Comparison of ENCODE assay signal across 9 cellular contexts in the genomic region with DNA sequence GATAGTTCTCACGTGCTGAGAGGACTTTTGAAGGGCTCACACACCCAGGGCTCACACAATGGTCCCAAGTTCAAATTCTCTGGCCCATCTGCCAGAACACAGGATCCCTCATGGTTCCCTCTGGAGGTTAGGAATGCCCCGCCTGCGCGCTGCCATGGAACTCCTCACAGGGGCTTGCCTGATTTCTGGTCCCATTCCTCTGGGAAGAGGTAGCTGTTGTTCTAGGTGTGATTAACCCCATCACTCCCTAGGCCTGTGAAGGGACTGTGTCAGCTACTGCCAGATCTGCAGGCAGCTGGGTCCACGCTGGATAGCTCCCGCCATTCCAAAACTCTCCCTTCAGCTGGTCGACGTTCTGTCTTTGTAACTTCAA. TPM values are rescaled to one million over a fixed set of nuclear protein-coding genes. Genes with fewer than 3 reads are reported as not detected.
DNase-seq lines count a peak whose midpoint lies in the region; ATAC-seq and TF ChIP-seq lines count a peak whose summit lies in the region.
"Had no signal": no experiment of that assay in that cellular context is flagged by ENCODE, and none has a peak within 500 bp of the region (broad histone marks: within the 10 kb centered on the region; RNA-seq: fewer than 3 reads in every experiment).

No MANE protein-coding gene starts in this region.

- no peaks in the 10 kb centered on the region for H3K27me3 ChIP-seq in PC-9 (ENCODE audit: insufficient read depth, low read depth)
- H3K27me3 ChIP-seq in esophagus muscularis mucosa, result no peaks in the 10 kb centered on the region
- H3K27me3 ChIP-seq in sigmoid colon, result no peaks in the 10 kb centered on the region
- no peaks in the 10 kb centered on the region for H3K27me3 ChIP-seq in PC-3 (ENCODE audit: low read length)

- TF ChIP-seq EP300 in esophagus muscularis mucosa (IDR thresholded peaks at IDR 0.05) (no peak), sigmoid colon (IDR thresholded peaks at IDR 0.05) (no peak)

- H3K36me3 ChIP-seq in PC-9 (ENCODE audit: low read depth) (no peaks in the 10 kb centered on the region), esophagus muscularis mucosa (peaks cover under 1 to 8% (median 4%) of the 10 kb centered on the region in 4 donors), sigmoid colon (peaks cover 0 to 3% (median 1%) of the 10 kb centered on the region in 4 donors), PC-3 (ENCODE audit: low read depth, low read length) (no peaks in the 10 kb centered on the region)

- peaks cover 20% of the 10 kb centered on the region for H4K20me1 ChIP-seq in PC-9 (ENCODE audit: insufficient read depth)
- H4K20me1 ChIP-seq in PC-3 (ENCODE audit: low read length), result no peaks in the 10 kb centered on the region

- H3K4me3 Mint-ChIP-seq in activated T-cell treated with anti-CD3 and anti-CD28 coated beads, Interleukin-2, amount 50 U/mL, for 4 hours, result peak overlapping the region; percentile 87

- TF ChIP-seq CTCF in PC-9 (conservative IDR thresholded peaks at IDR 0.05), result no peak
- TF ChIP-seq CTCF in esophagus muscularis mucosa (IDR thresholded peaks at IDR 0.05), result no peak
- no peak for TF ChIP-seq CTCF in sigmoid colon (IDR thresholded peaks at IDR 0.05)
- no peak for TF ChIP-seq CTCF in PC-3 (conservative IDR thresholded peaks at IDR 0.05; ENCODE audit: low read depth, low read length)

- H3K9me3 ChIP-seq in PC-9 (ENCODE audit: insufficient read depth, low read depth) (no peaks in the 10 kb centered on the region), esophagus muscularis mucosa (no peaks in the 10 kb centered on the region), sigmoid colon (no peaks in the 10 kb centered on the region), PC-3 (ENCODE audit: low read length) (no peaks in the 10 kb centered on the region)

- H3K4me1 ChIP-seq in PC-9 (replicated peaks; ENCODE audit: insufficient read depth) (peaks cover 62% of the 10 kb centered on the region), esophagus muscularis mucosa (peaks cover 69 to 80% (median 73%) of the 10 kb centered on the region in 4 donors), sigmoid colon (peaks cover 0 to 73% (median 69%) of the 10 kb centered on the region in 4 donors), PC-3 (ENCODE audit: insufficient read depth, low read length) (peaks cover 31% of the 10 kb centered on the region)

- peaks cover 2% of the 10 kb centered on the region for H3K36me3 Mint-ChIP-seq in activated T-cell treated with anti-CD3 and anti-CD28 coated beads, Interleukin-2, amount 50 U/mL, for 4 hours (ENCODE audit: insufficient read depth)

- no peak for ATAC-seq in activated T-cell treated with anti-CD3 and anti-CD28 coated beads, Interleukin-2, amount 50 U/mL, for 4 hours
- no peak for ATAC-seq in PC-3
- ATAC-seq: left ventricle myocardium superior had no signal

- CTCF ChIA-PET in PC-9 (lab: Charles Lee), result interaction anchor here (0.5 to 1.6 kb wide), 2 partner anchors 339 to 479 kb away, joined by 6 to 8 read pairs; a partner anchor contains a TSS
- CTCF ChIA-PET in PC-3 (lab: Charles Lee), result no interaction called here

- POLR2A ChIA-PET in PC-9 (lab: Charles Lee; ENCODE audit: unreplicated experiment) (interaction anchor here (0.6 kb wide), 3 partner anchors 256 to 383 kb away, joined by 3 to 4 read pairs (median 3); a partner anchor contains a TSS), PC-3 (lab: Charles Lee; ENCODE audit: unreplicated experiment) (no interaction called here)

- no peak overlapping the region for H2AFZ ChIP-seq in PC-9
- no peak overlapping the region for H2AFZ ChIP-seq in PC-3 (ENCODE audit: low read length)

- H3K27me3 Mint-ChIP-seq in activated T-cell treated with anti-CD3 and anti-CD28 coated beads, Interleukin-2, amount 50 U/mL, for 4 hours (ENCODE audit: low read depth), result no peaks in the 10 kb centered on the region

- H3K79me2 ChIP-seq in PC-9 (ENCODE audit: low read depth) (peaks cover 54% of the 10 kb centered on the region), PC-3 (ENCODE audit: low read length) (peaks cover 17% of the 10 kb centered on the region; the same call in 1 of the 2 replicates)

- intact Hi-C loops in PC-9 (cut with micrococcal nuclease; ENCODE audit: unreplicated experiment) (loop anchor here (5.0 to 10.0 kb wide), 4 partner anchors 240 to 802 kb away; a partner anchor contains a TSS), esophagus muscularis mucosa (cut with DNase I) (loop anchor here (10.0 kb wide), 1 partner anchor 408 kb away; no protein-coding TSS in a partner anchor), sigmoid colon (cut with DNase I) (loop anchor here (5.0 to 10.0 kb wide), 4 partner anchors 315 to 1362 kb away; a partner anchor contains a TSS), PC-3 (cut with micrococcal nuclease) (loop anchor here (5.0 to 10.0 kb wide), 2 partner anchors 252 to 385 kb away; a partner anchor contains a TSS)

- peak overlapping the region; percentile 80; the same call in 1 of the 2 replicates for H3K4me3 ChIP-seq in PC-9
- peak overlapping the region in 3 of 4 donors; percentile 72 to 96 (median 82) for H3K4me3 ChIP-seq in esophagus muscularis mucosa
- peak overlapping the region in 1 of 4 donors; percentile 75 for H3K4me3 ChIP-seq in sigmoid colon
- no peak overlapping the region for H3K4me3 ChIP-seq in PC-3 (ENCODE audit: low read length)

- no peaks in the 10 kb centered on the region for H3K9me3 Mint-ChIP-seq in activated T-cell treated with anti-CD3 and anti-CD28 coated beads, Interleukin-2, amount 50 U/mL, for 4 hours

- no peak for DNase-seq in activated T-cell treated with anti-CD3 and anti-CD28 coated beads, Interleukin-2, amount 50 U/mL, for 4 hours
- DNase-seq in activated T-cell treated with anti-CD3 and anti-CD28 coated beads, Interleukin-2, amount 50 U/mL, for 1 hour, result no peak
- DNase-seq in PC-9, result no peak
- DNase-seq in esophagus muscularis mucosa (ENCODE audit: extremely low spot score), result no peak
- DNase-seq in sigmoid colon, result peak; percentile 47
- DNase-seq in NCI-H345 (lab: John Stamatoyannopoulos, UW), result no peak
- DNase-seq in kidney tubule cell (ENCODE audit: low spot score), result no peak
- DNase-seq in PC-3, result no peak
- DNase-seq: left ventricle myocardium superior had no signal

- no TSS peak for BruUV-seq in PC-9 (replicated peaks; lab: Mats Ljungman, UMichigan)
- no TSS peak for BruUV-seq in PC-3 (replicated peaks; lab: Mats Ljungman, UMichigan)

- WGBS in esophagus muscularis mucosa, result 73% methylated on average over 8 of the region's 8 CpGs
- 81 to 83% methylated on average over 8 of the region's 8 CpGs for whole genome bisulfite sequencing in sigmoid colon, 2 donors

- H3K4me1 Mint-ChIP-seq in activated T-cell treated with anti-CD3 and anti-CD28 coated beads, Interleukin-2, amount 50 U/mL, for 4 hours (ENCODE audit: low read depth), result peaks cover 49% of the 10 kb centered on the region

- no peak for TF ChIP-seq POLR2A in esophagus muscularis mucosa (IDR thresholded peaks at IDR 0.05; ENCODE audit: low read depth)
- TF ChIP-seq POLR2A in sigmoid colon (IDR thresholded peaks at IDR 0.05), result no peak

- H3K4me2 ChIP-seq in PC-9 (peak overlapping the region; percentile 86), PC-3 (ENCODE audit: low read length) (no peak overlapping the region)

- H3K9me2 ChIP-seq in PC-9 (ENCODE audit: insufficient read depth) (no peaks in the 10 kb centered on the region), PC-3 (replicated peaks; ENCODE audit: low read length) (no peaks in the 10 kb centered on the region)

- H3F3A ChIP-seq in PC-9 (ENCODE audit: insufficient read depth, low read depth) (peaks cover 53% of the 10 kb centered on the region), PC-3 (ENCODE audit: low read length, unreplicated experiment) (no peaks in the 10 kb centered on the region)

- no peak overlapping the region for H3K27ac ChIP-seq in PC-9
- H3K27ac ChIP-seq in esophagus muscularis mucosa (replicated peaks in 1 of 4), result peak overlapping the region in 3 of 4 donors; percentile 98 to 99 (median 99)
- H3K27ac ChIP-seq in sigmoid colon, result peak overlapping the region; percentile 97 to 100 (median 100)
- no peak overlapping the region for H3K27ac ChIP-seq in PC-3 (ENCODE audit: low read length)

- H3K9ac ChIP-seq in PC-3 (ENCODE audit: low read length), result no peak overlapping the region

RNA-seq across cellular contexts. Expression of a gene that starts 2.3 kb away (rescaled TPM):
- 10 to 100 TPM; 18.4 to 18.9 (median 18.7) TPM for total RNA-seq in activated T-cell treated with anti-CD3 and anti-CD28 coated beads, Interleukin-2, amount 50 U/mL, for 4 hours
- total RNA-seq in PC-9 (2021) (18.6 and 21.4 TPM in 2 replicates), esophagus muscularis mucosa (10 to 100 TPM in 2 of 4 donors, 1 to 10 TPM in 2; 5.4 to 13.4 (median 9.9) TPM), sigmoid colon (1 to 10 TPM; 3.9 to 9.5 (median 6.6) TPM), PC-3 (2014; rRNA removed) (5.4 and 5.8 TPM in 2 replicates)
- 10 to 100 TPM in 1 of 3 donors, 1 to 10 TPM in 2; 2.4 to 11.1 (median 2.8) TPM for polyA plus RNA-seq in sigmoid colon

RNA-seq across cellular contexts. Expression of a gene that starts 14.4 kb away (rescaled TPM):
- total RNA-seq in activated T-cell treated with anti-CD3 and anti-CD28 coated beads, Interleukin-2, amount 50 U/mL, for 4 hours, result under 1 TPM in 2 of 3 donors, not detected in 1; 0.16 to 0.27 TPM
- total RNA-seq in PC-9 (2021) (0.85 and 0.88 TPM in 2 replicates), esophagus muscularis mucosa (1 to 10 TPM in 2 of 4 donors, under 1 TPM in 2; 0.50 to 1.9 (median 1.3) TPM), sigmoid colon (1 to 10 TPM in 3 of 4 donors, under 1 TPM in 1; 0.36 to 5.3 (median 1.1) TPM), PC-3 (2014; rRNA removed) (0.52 TPM in 1 of 2 replicates, not detected in the other)
- 1 to 10 TPM in 1 of 3 donors, under 1 TPM in 1, not detected in 1; 0.22 to 1.8 TPM for polyA plus RNA-seq in sigmoid colon

RNA-seq across cellular contexts. Expression of a gene that starts 15.0 kb away (rescaled TPM):
- total RNA-seq in activated T-cell treated with anti-CD3 and anti-CD28 coated beads, Interleukin-2, amount 50 U/mL, for 4 hours, result under 1 TPM in 2 of 3 donors, not detected in 1; 0.30 to 0.34 TPM
- total RNA-seq in PC-9 (2021) (9.0 and 15.3 TPM in 2 replicates), esophagus muscularis mucosa (100 to 1,000 TPM; 255 to 471 (median 274) TPM), sigmoid colon (100 to 1,000 TPM; 124 to 339 (median 205) TPM), PC-3 (2014; rRNA removed) (11.2 and 12.5 TPM in 2 replicates)
- 10 to 100 TPM; 10.4 to 31.2 (median 21.0) TPM for polyA plus RNA-seq in sigmoid colon

RNA-seq across cellular contexts. Expression of a gene that starts 25.9 kb away (rescaled TPM):
- total RNA-seq in activated T-cell treated with anti-CD3 and anti-CD28 coated beads, Interleukin-2, amount 50 U/mL, for 4 hours, result not detected
- total RNA-seq in PC-9 (2021), result 0.13 and 0.60 TPM in 2 replicates
- under 1 TPM in 3 of 4 donors, not detected in 1; 0.13 to 0.66 (median 0.34) TPM for total RNA-seq in esophagus muscularis mucosa
- 1 to 10 TPM in 1 of 4 donors, under 1 TPM in 3; 0.49 to 1.1 (median 0.70) TPM for total RNA-seq in sigmoid colon
- 1 to 10 TPM in 2 of 3 donors, under 1 TPM in 1; 0.60 to 1.9 (median 1.2) TPM for polyA plus RNA-seq in sigmoid colon
- 0.11 TPM in 1 of 2 replicates, not detected in the other for total RNA-seq in PC-3 (2014; rRNA removed)
- total RNA-seq: left ventricle myocardium superior had no signal

RNA-seq across cellular contexts. Expression of a gene that starts 28.8 kb away (rescaled TPM):
- total RNA-seq in activated T-cell treated with anti-CD3 and anti-CD28 coated beads, Interleukin-2, amount 50 U/mL, for 4 hours, result not detected
- total RNA-seq in PC-9 (2021) (not detected in 2 replicates), esophagus muscularis mucosa (1 to 10 TPM in 1 of 4 donors, not detected in 3; 1.3 TPM), sigmoid colon (not detected), PC-3 (2014; rRNA removed) (not detected in 2 replicates)
- 1 to 10 TPM in 1 of 3 donors, under 1 TPM in 1, not detected in 1; 0.32 to 4.8 TPM for polyA plus RNA-seq in sigmoid colon

Comparison
In these comparisons a context has a peak if more than half of its experiments do, and no peak if none do; other contexts are left out.
1. H3K27ac ChIP-seq: peak in esophagus muscularis mucosa (3 of 4) and sigmoid colon (4 of 4); none in PC-9 (single experiment) and PC-3 (single experiment).